In genomic region chr7:66535414-66536329, GRCh38 we compare ENCODE assay signal across 1 cellular context.
TF ChIP-seq lines count a peak whose summit lies in the region.

No MANE protein-coding gene starts in this region.

TF ChIP-seq in HepG2, 621 proteins besides CTCF, POLR2A, EP300 and RAD21 (continued from another document and continues in another):
- TF ChIP-seq, protein P1, sequence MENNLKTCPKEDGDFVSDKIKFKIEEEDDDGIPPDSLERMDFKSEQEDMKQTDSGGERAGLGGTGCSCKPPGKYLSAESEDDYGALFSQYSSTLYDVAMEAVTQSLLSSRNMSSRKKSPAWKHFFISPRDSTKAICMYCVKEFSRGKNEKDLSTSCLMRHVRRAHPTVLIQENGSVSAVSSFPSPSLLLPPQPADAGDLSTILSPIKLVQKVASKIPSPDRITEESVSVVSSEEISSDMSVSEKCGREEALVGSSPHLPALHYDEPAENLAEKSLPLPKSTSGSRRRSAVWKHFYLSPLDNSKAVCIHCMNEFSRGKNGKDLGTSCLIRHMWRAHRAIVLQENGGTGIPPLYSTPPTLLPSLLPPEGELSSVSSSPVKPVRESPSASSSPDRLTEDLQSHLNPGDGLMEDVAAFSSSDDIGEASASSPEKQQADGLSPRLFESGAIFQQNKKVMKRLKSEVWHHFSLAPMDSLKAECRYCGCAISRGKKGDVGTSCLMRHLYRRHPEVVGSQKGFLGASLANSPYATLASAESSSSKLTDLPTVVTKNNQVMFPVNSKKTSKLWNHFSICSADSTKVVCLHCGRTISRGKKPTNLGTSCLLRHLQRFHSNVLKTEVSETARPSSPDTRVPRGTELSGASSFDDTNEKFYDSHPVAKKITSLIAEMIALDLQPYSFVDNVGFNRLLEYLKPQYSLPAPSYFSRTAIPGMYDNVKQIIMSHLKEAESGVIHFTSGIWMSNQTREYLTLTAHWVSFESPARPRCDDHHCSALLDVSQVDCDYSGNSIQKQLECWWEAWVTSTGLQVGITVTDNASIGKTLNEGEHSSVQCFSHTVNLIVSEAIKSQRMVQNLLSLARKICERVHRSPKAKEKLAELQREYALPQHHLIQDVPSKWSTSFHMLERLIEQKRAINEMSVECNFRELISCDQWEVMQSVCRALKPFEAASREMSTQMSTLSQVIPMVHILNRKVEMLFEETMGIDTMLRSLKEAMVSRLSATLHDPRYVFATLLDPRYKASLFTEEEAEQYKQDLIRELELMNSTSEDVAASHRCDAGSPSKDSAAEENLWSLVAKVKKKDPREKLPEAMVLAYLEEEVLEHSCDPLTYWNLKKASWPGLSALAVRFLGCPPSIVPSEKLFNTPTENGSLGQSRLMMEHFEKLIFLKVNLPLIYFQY (CRISPR knock-in tag; IDR thresholded peaks at IDR 0.05; ENCODE audit: borderline replicate concordance) = no peak
- TF ChIP-seq KDM1A (CRISPR knock-in tag; IDR thresholded peaks at IDR 0.05) (peak; percentile 91), PHB2 (IDR thresholded peaks at IDR 0.05; ENCODE audit: partially characterized antibody) (no peak), ELF4 (CRISPR knock-in tag; IDR thresholded peaks at IDR 0.05; ENCODE audit: borderline replicate concordance) (no peak), STAT5B (CRISPR knock-in tag; IDR thresholded peaks at IDR 0.05) (no peak), NFYB (CRISPR knock-in tag; IDR thresholded peaks at IDR 0.05) (no peak), ZBTB7A (CRISPR knock-in tag; IDR thresholded peaks at IDR 0.05) (no peak), RBFOX2 (IDR thresholded peaks at IDR 0.05; ENCODE audit: low read depth, low read length) (0 out of 2 replicates have a peak, but pooled peaks have one; percentile 24), RBAK (CRISPR knock-in tag; IDR thresholded peaks at IDR 0.05) (no peak), CENPT (CRISPR knock-in tag; IDR thresholded peaks at IDR 0.05; ENCODE audit: low read depth) (no peak), ZZZ3 (CRISPR knock-in tag; IDR thresholded peaks at IDR 0.05; ENCODE audit: borderline replicate concordance) (peak; percentile 52; the same call in 1 of the 2 replicates), MAFK (conservative IDR thresholded peaks at IDR 0.05 in 1 of 2, IDR thresholded peaks at IDR 0.05 in 1 of 2; ENCODE audit: low read length in 2 of 2) (no peak), FOXK2 (IDR thresholded peaks at IDR 0.05) (no peak), NR2C2 (CRISPR knock-in tag; IDR thresholded peaks at IDR 0.05; ENCODE audit: borderline replicate concordance) (peak; percentile 91), ZFP1 (CRISPR knock-in tag; IDR thresholded peaks at IDR 0.05) (no peak), MIER2 (CRISPR knock-in tag; IDR thresholded peaks at IDR 0.05) (no peak; the same call in 1 of the 2 replicates), ZFP36 (IDR thresholded peaks at IDR 0.05; ENCODE audit: borderline replicate concordance, low read depth, low read length, partially characterized antibody) (no peak), POLR2G (IDR thresholded peaks at IDR 0.05; ENCODE audit: low read depth, low read length) (peak; percentile 65), ZNF839 (CRISPR knock-in tag; IDR thresholded peaks at IDR 0.05; ENCODE audit: borderline replicate concordance) (no peak), TOE1 (CRISPR knock-in tag; IDR thresholded peaks at IDR 0.05) (0 out of 2 replicates have a peak, but pooled peaks have one; percentile 42), ZNF12 (CRISPR knock-in tag; IDR thresholded peaks at IDR 0.05) (0 out of 2 replicates have a peak, but pooled peaks have one; percentile 47), ZNF572 (CRISPR knock-in tag; IDR thresholded peaks at IDR 0.05) (0 out of 2 replicates have a peak, but pooled peaks have one; percentile 28), CEBPB (IDR thresholded peaks at IDR 0.05; ENCODE audit: borderline replicate concordance, low read depth, low read length) (peak; percentile 92), ZNF709 (CRISPR knock-in tag; IDR thresholded peaks at IDR 0.05) (peak; percentile 82), DR1 (CRISPR knock-in tag; IDR thresholded peaks at IDR 0.05) (no peak), ZMAT5 (CRISPR knock-in tag; IDR thresholded peaks at IDR 0.05; ENCODE audit: borderline replicate concordance, low read depth) (no peak), ZNF510 (CRISPR knock-in tag; IDR thresholded peaks at IDR 0.05; ENCODE audit: low read depth) (0 out of 2 replicates have a peak, but pooled peaks have one; percentile 30), ARNT (IDR thresholded peaks at IDR 0.05) (no peak), E2F1 (CRISPR knock-in tag; IDR thresholded peaks at IDR 0.05) (no peak; the same call in 1 of the 2 replicates), RFX1 (IDR thresholded peaks at IDR 0.05) (no peak), GATAD1 (CRISPR knock-in tag; IDR thresholded peaks at IDR 0.05) (peak; percentile 57), KMT2B (CRISPR knock-in tag; IDR thresholded peaks at IDR 0.05) (no peak), NFE2L1 (CRISPR knock-in tag; IDR thresholded peaks at IDR 0.05; ENCODE audit: borderline replicate concordance) (no peak), FOSL2 (CRISPR knock-in tag; IDR thresholded peaks at IDR 0.05) (peak; percentile 61), NR0B2 (CRISPR knock-in tag; IDR thresholded peaks at IDR 0.05) (no peak)
- TF ChIP-seq, protein P2, sequence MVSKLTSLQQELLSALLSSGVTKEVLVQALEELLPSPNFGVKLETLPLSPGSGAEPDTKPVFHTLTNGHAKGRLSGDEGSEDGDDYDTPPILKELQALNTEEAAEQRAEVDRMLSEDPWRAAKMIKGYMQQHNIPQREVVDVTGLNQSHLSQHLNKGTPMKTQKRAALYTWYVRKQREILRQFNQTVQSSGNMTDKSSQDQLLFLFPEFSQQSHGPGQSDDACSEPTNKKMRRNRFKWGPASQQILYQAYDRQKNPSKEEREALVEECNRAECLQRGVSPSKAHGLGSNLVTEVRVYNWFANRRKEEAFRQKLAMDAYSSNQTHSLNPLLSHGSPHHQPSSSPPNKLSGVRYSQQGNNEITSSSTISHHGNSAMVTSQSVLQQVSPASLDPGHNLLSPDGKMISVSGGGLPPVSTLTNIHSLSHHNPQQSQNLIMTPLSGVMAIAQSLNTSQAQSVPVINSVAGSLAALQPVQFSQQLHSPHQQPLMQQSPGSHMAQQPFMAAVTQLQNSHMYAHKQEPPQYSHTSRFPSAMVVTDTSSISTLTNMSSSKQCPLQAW (CRISPR knock-in tag; IDR thresholded peaks at IDR 0.05) = peak; percentile 83
- TF ChIP-seq, protein P3, sequence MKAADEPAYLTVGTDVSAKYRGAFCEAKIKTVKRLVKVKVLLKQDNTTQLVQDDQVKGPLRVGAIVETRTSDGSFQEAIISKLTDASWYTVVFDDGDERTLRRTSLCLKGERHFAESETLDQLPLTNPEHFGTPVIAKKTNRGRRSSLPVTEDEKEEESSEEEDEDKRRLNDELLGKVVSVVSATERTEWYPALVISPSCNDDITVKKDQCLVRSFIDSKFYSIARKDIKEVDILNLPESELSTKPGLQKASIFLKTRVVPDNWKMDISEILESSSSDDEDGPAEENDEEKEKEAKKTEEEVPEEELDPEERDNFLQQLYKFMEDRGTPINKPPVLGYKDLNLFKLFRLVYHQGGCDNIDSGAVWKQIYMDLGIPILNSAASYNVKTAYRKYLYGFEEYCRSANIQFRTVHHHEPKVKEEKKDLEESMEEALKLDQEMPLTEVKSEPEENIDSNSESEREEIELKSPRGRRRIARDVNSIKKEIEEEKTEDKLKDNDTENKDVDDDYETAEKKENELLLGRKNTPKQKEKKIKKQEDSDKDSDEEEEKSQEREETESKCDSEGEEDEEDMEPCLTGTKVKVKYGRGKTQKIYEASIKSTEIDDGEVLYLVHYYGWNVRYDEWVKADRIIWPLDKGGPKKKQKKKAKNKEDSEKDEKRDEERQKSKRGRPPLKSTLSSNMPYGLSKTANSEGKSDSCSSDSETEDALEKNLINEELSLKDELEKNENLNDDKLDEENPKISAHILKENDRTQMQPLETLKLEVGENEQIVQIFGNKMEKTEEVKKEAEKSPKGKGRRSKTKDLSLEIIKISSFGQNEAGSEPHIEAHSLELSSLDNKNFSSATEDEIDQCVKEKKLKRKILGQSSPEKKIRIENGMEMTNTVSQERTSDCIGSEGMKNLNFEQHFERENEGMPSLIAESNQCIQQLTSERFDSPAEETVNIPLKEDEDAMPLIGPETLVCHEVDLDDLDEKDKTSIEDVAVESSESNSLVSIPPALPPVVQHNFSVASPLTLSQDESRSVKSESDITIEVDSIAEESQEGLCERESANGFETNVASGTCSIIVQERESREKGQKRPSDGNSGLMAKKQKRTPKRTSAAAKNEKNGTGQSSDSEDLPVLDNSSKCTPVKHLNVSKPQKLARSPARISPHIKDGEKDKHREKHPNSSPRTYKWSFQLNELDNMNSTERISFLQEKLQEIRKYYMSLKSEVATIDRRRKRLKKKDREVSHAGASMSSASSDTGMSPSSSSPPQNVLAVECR (CRISPR knock-in tag; IDR thresholded peaks at IDR 0.05; ENCODE audit: borderline replicate concordance) = peak; percentile 64; the same call in 1 of the 2 replicates
- TF ChIP-seq, protein P4, sequence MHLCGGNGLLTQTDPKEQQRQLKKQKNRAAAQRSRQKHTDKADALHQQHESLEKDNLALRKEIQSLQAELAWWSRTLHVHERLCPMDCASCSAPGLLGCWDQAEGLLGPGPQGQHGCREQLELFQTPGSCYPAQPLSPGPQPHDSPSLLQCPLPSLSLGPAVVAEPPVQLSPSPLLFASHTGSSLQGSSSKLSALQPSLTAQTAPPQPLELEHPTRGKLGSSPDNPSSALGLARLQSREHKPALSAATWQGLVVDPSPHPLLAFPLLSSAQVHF (CRISPR knock-in tag; IDR thresholded peaks at IDR 0.05) = no peak
- TF ChIP-seq, protein P5, sequence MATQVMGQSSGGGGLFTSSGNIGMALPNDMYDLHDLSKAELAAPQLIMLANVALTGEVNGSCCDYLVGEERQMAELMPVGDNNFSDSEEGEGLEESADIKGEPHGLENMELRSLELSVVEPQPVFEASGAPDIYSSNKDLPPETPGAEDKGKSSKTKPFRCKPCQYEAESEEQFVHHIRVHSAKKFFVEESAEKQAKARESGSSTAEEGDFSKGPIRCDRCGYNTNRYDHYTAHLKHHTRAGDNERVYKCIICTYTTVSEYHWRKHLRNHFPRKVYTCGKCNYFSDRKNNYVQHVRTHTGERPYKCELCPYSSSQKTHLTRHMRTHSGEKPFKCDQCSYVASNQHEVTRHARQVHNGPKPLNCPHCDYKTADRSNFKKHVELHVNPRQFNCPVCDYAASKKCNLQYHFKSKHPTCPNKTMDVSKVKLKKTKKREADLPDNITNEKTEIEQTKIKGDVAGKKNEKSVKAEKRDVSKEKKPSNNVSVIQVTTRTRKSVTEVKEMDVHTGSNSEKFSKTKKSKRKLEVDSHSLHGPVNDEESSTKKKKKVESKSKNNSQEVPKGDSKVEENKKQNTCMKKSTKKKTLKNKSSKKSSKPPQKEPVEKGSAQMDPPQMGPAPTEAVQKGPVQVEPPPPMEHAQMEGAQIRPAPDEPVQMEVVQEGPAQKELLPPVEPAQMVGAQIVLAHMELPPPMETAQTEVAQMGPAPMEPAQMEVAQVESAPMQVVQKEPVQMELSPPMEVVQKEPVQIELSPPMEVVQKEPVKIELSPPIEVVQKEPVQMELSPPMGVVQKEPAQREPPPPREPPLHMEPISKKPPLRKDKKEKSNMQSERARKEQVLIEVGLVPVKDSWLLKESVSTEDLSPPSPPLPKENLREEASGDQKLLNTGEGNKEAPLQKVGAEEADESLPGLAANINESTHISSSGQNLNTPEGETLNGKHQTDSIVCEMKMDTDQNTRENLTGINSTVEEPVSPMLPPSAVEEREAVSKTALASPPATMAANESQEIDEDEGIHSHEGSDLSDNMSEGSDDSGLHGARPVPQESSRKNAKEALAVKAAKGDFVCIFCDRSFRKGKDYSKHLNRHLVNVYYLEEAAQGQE (IDR thresholded peaks at IDR 0.05; ENCODE audit: borderline replicate concordance in 1 of 2, low read depth in 1 of 2, low read length in 2 of 2) = no peak
- TF ChIP-seq, protein P6, sequence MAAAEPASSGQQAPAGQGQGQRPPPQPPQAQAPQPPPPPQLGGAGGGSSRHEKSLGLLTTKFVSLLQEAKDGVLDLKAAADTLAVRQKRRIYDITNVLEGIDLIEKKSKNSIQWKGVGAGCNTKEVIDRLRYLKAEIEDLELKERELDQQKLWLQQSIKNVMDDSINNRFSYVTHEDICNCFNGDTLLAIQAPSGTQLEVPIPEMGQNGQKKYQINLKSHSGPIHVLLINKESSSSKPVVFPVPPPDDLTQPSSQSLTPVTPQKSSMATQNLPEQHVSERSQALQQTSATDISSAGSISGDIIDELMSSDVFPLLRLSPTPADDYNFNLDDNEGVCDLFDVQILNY (CRISPR knock-in tag; conservative IDR thresholded peaks at IDR 0.05) = no peak
- TF ChIP-seq, protein P7, sequence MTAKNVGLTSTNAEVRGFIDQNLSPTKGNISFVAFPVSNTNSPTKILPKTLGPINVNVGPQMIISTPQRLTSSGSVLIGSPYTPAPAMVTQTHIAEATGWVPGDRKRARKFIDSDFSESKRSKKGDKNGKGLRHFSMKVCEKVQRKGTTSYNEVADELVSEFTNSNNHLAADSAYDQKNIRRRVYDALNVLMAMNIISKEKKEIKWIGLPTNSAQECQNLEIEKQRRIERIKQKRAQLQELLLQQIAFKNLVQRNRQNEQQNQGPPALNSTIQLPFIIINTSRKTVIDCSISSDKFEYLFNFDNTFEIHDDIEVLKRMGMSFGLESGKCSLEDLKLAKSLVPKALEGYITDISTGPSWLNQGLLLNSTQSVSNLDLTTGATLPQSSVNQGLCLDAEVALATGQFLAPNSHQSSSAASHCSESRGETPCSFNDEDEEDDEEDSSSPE (CRISPR knock-in tag; IDR thresholded peaks at IDR 0.05) = no peak
- TF ChIP-seq, protein P8, sequence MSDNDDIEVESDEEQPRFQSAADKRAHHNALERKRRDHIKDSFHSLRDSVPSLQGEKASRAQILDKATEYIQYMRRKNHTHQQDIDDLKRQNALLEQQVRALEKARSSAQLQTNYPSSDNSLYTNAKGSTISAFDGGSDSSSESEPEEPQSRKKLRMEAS (IDR thresholded peaks at IDR 0.05) = no peak; the same call in none of the 2 replicates
- TF ChIP-seq, protein P9, sequence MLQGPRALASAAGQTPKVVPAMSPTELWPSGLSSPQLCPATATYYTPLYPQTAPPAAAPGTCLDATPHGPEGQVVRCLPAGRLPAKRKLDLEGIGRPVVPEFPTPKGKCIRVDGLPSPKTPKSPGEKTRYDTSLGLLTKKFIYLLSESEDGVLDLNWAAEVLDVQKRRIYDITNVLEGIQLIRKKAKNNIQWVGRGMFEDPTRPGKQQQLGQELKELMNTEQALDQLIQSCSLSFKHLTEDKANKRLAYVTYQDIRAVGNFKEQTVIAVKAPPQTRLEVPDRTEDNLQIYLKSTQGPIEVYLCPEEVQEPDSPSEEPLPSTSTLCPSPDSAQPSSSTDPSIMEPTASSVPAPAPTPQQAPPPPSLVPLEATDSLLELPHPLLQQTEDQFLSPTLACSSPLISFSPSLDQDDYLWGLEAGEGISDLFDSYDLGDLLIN (CRISPR knock-in tag; IDR thresholded peaks at IDR 0.05; ENCODE audit: borderline replicate concordance) = no peak
